ENCODE assay signal across 31 cellular contexts in the genomic region with DNA sequence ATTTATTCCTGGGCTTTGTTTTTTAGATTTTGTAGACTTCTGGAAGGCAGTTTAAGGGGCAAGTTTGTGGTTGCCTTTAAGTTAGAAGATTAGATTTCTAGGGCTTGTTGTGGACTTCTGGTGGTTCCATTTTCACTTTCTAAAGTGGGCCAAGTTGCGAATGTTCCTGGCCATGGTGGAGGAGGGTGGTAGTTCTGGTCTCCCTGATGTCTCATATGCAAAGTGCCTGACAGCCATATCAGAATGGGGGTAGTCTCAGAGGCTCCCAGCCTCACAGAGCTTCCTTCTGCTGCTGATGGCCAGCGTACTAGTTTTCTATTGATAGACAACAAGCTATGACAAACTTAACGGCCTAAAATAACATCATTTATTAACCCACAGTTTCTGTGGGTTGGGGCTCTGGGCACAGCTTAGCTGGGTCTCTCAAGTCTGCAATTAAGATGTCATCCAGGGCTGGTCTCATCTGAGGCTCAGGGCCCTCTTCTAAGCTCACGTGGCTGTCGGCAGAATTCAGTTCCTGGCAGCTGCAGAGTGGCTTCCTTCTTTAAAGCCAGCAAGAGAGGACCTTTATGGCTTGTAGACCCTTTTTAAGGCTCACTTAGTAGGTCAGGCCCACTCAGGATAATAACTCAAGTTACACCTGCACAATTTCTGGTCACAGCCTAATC. TPM values are rescaled to one million over a fixed set of nuclear protein-coding genes. Genes with fewer than 3 reads are reported as not detected.
"Had no signal": no experiment of that assay in that cellular context is flagged by ENCODE, and none has a peak within 500 bp of the region (broad histone marks: within the 10 kb centered on the region; RNA-seq: fewer than 3 reads in every experiment).

No MANE protein-coding gene starts in this region.

- DNase-seq: activated B cell treated with CpG ODN at 0.5 μM for 24 hours; activated CD4-positive, alpha-beta T cell treated with anti-CD3 and anti-CD28 coated beads for 48 hours; activated CD4-positive, alpha-beta T cell treated with anti-CD3 and anti-CD28 coated beads, Interleukin-2, amount 50 U/mL, for 1 hour; activated CD4-positive, alpha-beta T cell treated with anti-CD3 and anti-CD28 coated beads, Interleukin-2, amount 50 U/mL, for 48 hours; activated CD8-positive, alpha-beta memory T cell treated with anti-CD3 and anti-CD28 coated beads for 24 hours; activated CD8-positive, alpha-beta T cell treated with anti-CD3 and anti-CD28 coated beads for 36 hours; activated effector memory CD4-positive, alpha-beta T cell treated with Interleukin-2 at 50 U/mL for 16 hours; activated gamma-delta T cell treated with Interleukin-2 at 50 U/mL for 16 hours; activated naive CD4-positive, alpha-beta T cell treated with anti-CD3 and anti-CD28 coated beads for 36 hours; activated naive CD8-positive, alpha-beta T cell treated with anti-CD3 and anti-CD28 coated beads for 36 hours; activated naive CD8-positive, alpha-beta T cell treated with anti-CD3 and anti-CD28 coated beads, Interleukin-2, amount 50 U/mL, for 24 hours; activated T-cell treated with anti-CD3 and anti-CD28 coated beads, Interleukin-2, amount 50 U/mL, for 4 hours; adrenal gland; amygdala; aorta; body of pancreas; central memory CD4-positive, alpha-beta T cell; cerebellar nuclear complex; colonic mucosa; effector CD8-positive, alpha-beta T cell; foreskin fibroblast; head of caudate nucleus; T-helper 1 cell; T-helper 17 cell; T1000; WERI-Rb-1 had no signal

- H3K9me3 Mint-ChIP-seq: activated CD8-positive, alpha-beta T cell treated with anti-CD3 and anti-CD28 coated beads for 36 hours; activated naive CD4-positive, alpha-beta T cell treated with anti-CD3 and anti-CD28 coated beads for 36 hours; activated naive CD4-positive, alpha-beta T cell treated with anti-CD3 and anti-CD28 coated beads, Interleukin-2, amount 50 U/mL, for 24 hours; activated naive CD8-positive, alpha-beta T cell treated with anti-CD3 and anti-CD28 coated beads for 36 hours; activated naive CD8-positive, alpha-beta T cell treated with anti-CD3 and anti-CD28 coated beads, Interleukin-2, amount 50 U/mL, for 24 hours; activated T-cell treated with anti-CD3 and anti-CD28 coated beads, Interleukin-2, amount 50 U/mL, for 4 hours; T-helper 2 cell treated with Interferon-gamma antibody and Interleukin-4, amounts not matched to agents 5 μg/mL and 100 μg/mL, for 36 hours had no signal

- H3K36me3 Mint-ChIP-seq: activated naive CD4-positive, alpha-beta T cell treated with anti-CD3 and anti-CD28 coated beads, Interleukin-2, amount 50 U/mL, for 24 hours; activated naive CD8-positive, alpha-beta T cell treated with anti-CD3 and anti-CD28 coated beads for 36 hours had no signal

- H3K27ac ChIP-seq: adrenal gland, body of pancreas, colonic mucosa, epithelial cell of prostate, WERI-Rb-1 had no signal

- H3K27ac Mint-ChIP-seq: activated B cell treated with CpG ODN at 0.5 μM for 24 hours; activated CD8-positive, alpha-beta T cell treated with anti-CD3 and anti-CD28 coated beads for 36 hours; activated naive CD4-positive, alpha-beta T cell treated with anti-CD3 and anti-CD28 coated beads for 36 hours; activated naive CD4-positive, alpha-beta T cell treated with anti-CD3 and anti-CD28 coated beads, Interleukin-2, amount 50 U/mL, for 24 hours; activated naive CD8-positive, alpha-beta T cell treated with anti-CD3 and anti-CD28 coated beads for 36 hours; activated naive CD8-positive, alpha-beta T cell treated with anti-CD3 and anti-CD28 coated beads, Interleukin-2, amount 50 U/mL, for 24 hours; activated T-helper 17 cell treated with anti-CD3 and anti-CD28 coated beads, Interleukin-2, amount 50 U/mL, for 72 hours; T-helper 17 cell; T-helper 2 cell treated with Interferon-gamma antibody and Interleukin-4, amounts not matched to agents 5 μg/mL and 100 μg/mL, for 36 hours had no signal

- H3K27me3 ChIP-seq: adrenal gland, body of pancreas, colonic mucosa had no signal

- H3K4me1 Mint-ChIP-seq: activated B cell treated with CpG ODN at 0.5 μM for 24 hours; activated naive CD4-positive, alpha-beta T cell treated with anti-CD3 and anti-CD28 coated beads, Interleukin-2, amount 50 U/mL, for 24 hours; activated naive CD8-positive, alpha-beta T cell treated with anti-CD3 and anti-CD28 coated beads for 36 hours; activated naive CD8-positive, alpha-beta T cell treated with anti-CD3 and anti-CD28 coated beads, Interleukin-2, amount 50 U/mL, for 24 hours; activated T-helper 17 cell treated with anti-CD3 and anti-CD28 coated beads, Interleukin-2, amount 50 U/mL, for 72 hours; T-helper 17 cell had no signal

- ATAC-seq: activated CD4-positive, CD25-positive, alpha-beta regulatory T cell treated with anti-CD3 and anti-CD28 coated beads, Interleukin-2, amount 50 U/mL, for 24 hours; activated CD8-positive, alpha-beta T cell treated with anti-CD3 and anti-CD28 coated beads for 36 hours; activated naive CD8-positive, alpha-beta T cell treated with anti-CD3 and anti-CD28 coated beads, Interleukin-2, amount 50 U/mL, for 24 hours; activated T-cell treated with anti-CD3 and anti-CD28 coated beads, Interleukin-2, amount 50 U/mL, for 4 hours; activated T-helper 17 cell treated with anti-CD3 and anti-CD28 coated beads, Interleukin-2, amount 50 U/mL, for 72 hours; body of pancreas; T-helper 17 cell had no signal

- H3K4me3 ChIP-seq: adrenal gland, body of pancreas, colonic mucosa had no signal

- H3K36me3 ChIP-seq: adrenal gland, colonic mucosa, WERI-Rb-1 had no signal

- H3K4me1 ChIP-seq: adrenal gland, body of pancreas, colonic mucosa had no signal

- H3K4me3 Mint-ChIP-seq: activated B cell treated with CpG ODN at 0.5 μM for 24 hours; activated CD8-positive, alpha-beta T cell treated with anti-CD3 and anti-CD28 coated beads for 36 hours; activated naive CD4-positive, alpha-beta T cell treated with anti-CD3 and anti-CD28 coated beads for 36 hours; activated naive CD4-positive, alpha-beta T cell treated with anti-CD3 and anti-CD28 coated beads, Interleukin-2, amount 50 U/mL, for 24 hours; activated naive CD8-positive, alpha-beta T cell treated with anti-CD3 and anti-CD28 coated beads for 36 hours; activated naive CD8-positive, alpha-beta T cell treated with anti-CD3 and anti-CD28 coated beads, Interleukin-2, amount 50 U/mL, for 24 hours; activated T-cell treated with anti-CD3 and anti-CD28 coated beads, Interleukin-2, amount 50 U/mL, for 4 hours; activated T-helper 17 cell treated with anti-CD3 and anti-CD28 coated beads, Interleukin-2, amount 50 U/mL, for 72 hours; T-helper 17 cell; T-helper 2 cell treated with Interferon-gamma antibody and Interleukin-4, amounts not matched to agents 5 μg/mL and 100 μg/mL, for 36 hours had no signal

- H3K9me3 ChIP-seq: adrenal gland, body of pancreas, colonic mucosa had no signal

RNA-seq across cellular contexts. Expression of gene BMPER, which starts 44.8 kb away (rescaled TPM):
- total RNA-seq: activated B cell treated with CpG ODN at 0.5 μM for 24 hours; activated CD8-positive, alpha-beta T cell treated with anti-CD3 and anti-CD28 coated beads for 36 hours; activated naive CD4-positive, alpha-beta T cell treated with anti-CD3 and anti-CD28 coated beads for 36 hours; activated naive CD8-positive, alpha-beta T cell treated with anti-CD3 and anti-CD28 coated beads for 36 hours had no signal
